ENCODE assay signal across 8 cellular contexts in genomic region chr16:19067349-19068236, GRCh38. TPM values are rescaled to one million over a fixed set of nuclear protein-coding genes. Genes with fewer than 3 reads are reported as not detected.
A peak's percentile ranks its signal among the peaks of the same experiment; 100 is the strongest.
DNase-seq lines count a peak whose midpoint lies in the region; ATAC-seq, FAIRE-seq and TF ChIP-seq lines count a peak whose summit lies in the region.

COQ7 (plus strand) TSS chr16:19067614; CDS start chr16:19067665, 51 bp downstream.

- POLR2A ChIA-PET in H1 (lab: Charles Lee; ENCODE audit: partially characterized antibody), result interaction anchor here (0.7 to 2.1 kb wide), 7 partner anchors 37 to 1998 kb away, joined by 3 to 9 read pairs (median 3); partner anchors contain the start of genes ARL6IP1, RPS15A and TMC7

- H2AK5ac ChIP-seq in H1 (ENCODE audit: low read depth, low read length), result no peak within 1 kb of the TSS

- H3K36me3 Mint-ChIP-seq in activated CD8-positive, alpha-beta memory T cell treated with anti-CD3 and anti-CD28 coated beads, Interleukin-2, amount 10 ng/mL, durations not matched to agents 7 days and 5 days, result peaks cover 2% of the 10 kb centered on the region
- H3K36me3 Mint-ChIP-seq in memory B cell, result peaks cover 3% of the 10 kb centered on the region

- peak within 1 kb of the TSS; percentile 98 for H3K27ac Mint-ChIP-seq in activated CD8-positive, alpha-beta memory T cell treated with anti-CD3 and anti-CD28 coated beads, Interleukin-2, amount 10 ng/mL, durations not matched to agents 7 days and 5 days
- peak within 1 kb of the TSS; percentile 96 for H3K27ac Mint-ChIP-seq in memory B cell

- H3K4ac ChIP-seq in H1 (replicated peaks; ENCODE audit: insufficient read length, low read depth, low read length), result no peak within 1 kb of the TSS

- H3K56ac ChIP-seq in H1 (replicated peaks; ENCODE audit: insufficient read length, low read depth, low read length), result peak within 1 kb of the TSS; percentile 36

- CTCF ChIA-PET in activated CD8-positive, alpha-beta memory T cell treated with anti-CD3 and anti-CD28 coated beads, Interleukin-2, amount 10 ng/mL, durations not matched to agents 7 days and 5 days (lab: Charles Lee), result interaction anchor here (0.8 to 2.0 kb wide), 7 partner anchors 8 to 488 kb away, joined by 3 to 8 read pairs (median 4); partner anchors contain the start of genes ARL6IP1 and VPS35L
- CTCF ChIA-PET in H1 (lab: Charles Lee; ENCODE audit: partially characterized antibody), result interaction anchor here (0.5 to 0.9 kb wide), 2 partner anchors 55 to 84 kb away, joined by 3 read pairs; partner anchors contain the start of gene TMC7

- no peak within 1 kb of the TSS for H4K91ac ChIP-seq in H1 (replicated peaks; ENCODE audit: insufficient read length, low read length)

- no peak within 1 kb of the TSS for H2BK15ac ChIP-seq in H1 (ENCODE audit: low read length)

- H3K4me3 ChIP-seq in NT2/D1 (ENCODE audit: insufficient read length, low read depth), result peak within 1 kb of the TSS; percentile 94
- H3K4me3 ChIP-seq in H1 (ENCODE audit: extremely low read depth in 1 of 4, insufficient read depth in 2 of 4, low read depth in 3 of 4, low read length in 4 of 4), result peak within 1 kb of the TSS; percentile 87 to 94 (median 90)

- no peak within 1 kb of the TSS for H2BK20ac ChIP-seq in H1 (ENCODE audit: low read length)

- H2BK5ac ChIP-seq in H1 (ENCODE audit: low read depth, low read length), result peak within 1 kb of the TSS; percentile 83

- H3K27me3 Mint-ChIP-seq in activated CD8-positive, alpha-beta memory T cell treated with anti-CD3 and anti-CD28 coated beads, Interleukin-2, amount 10 ng/mL, durations not matched to agents 7 days and 5 days, result no peaks in the 10 kb centered on the region
- no peaks in the 10 kb centered on the region for H3K27me3 Mint-ChIP-seq in memory B cell

- H3K4me2 ChIP-seq in H1 (ENCODE audit: insufficient read depth in 1 of 2, low read depth in 2 of 2, low read length in 2 of 2), result peak within 1 kb of the TSS; percentile 77 to 97

- H3K4me1 Mint-ChIP-seq in activated CD8-positive, alpha-beta memory T cell treated with anti-CD3 and anti-CD28 coated beads, Interleukin-2, amount 10 ng/mL, durations not matched to agents 7 days and 5 days, result peaks cover 10% of the 10 kb centered on the region
- peaks cover 5% of the 10 kb centered on the region for H3K4me1 Mint-ChIP-seq in memory B cell

- H3K79me1 ChIP-seq in H1 (ENCODE audit: low read depth, low read length), result no peaks in the 10 kb centered on the region

- FAIRE-seq in H1 (lab: Jason Lieb, UNC), result peak; percentile 69

- H4K8ac ChIP-seq in H1 (ENCODE audit: extremely low read depth, insufficient read depth, low read length), result peak within 1 kb of the TSS; percentile 100; the same call in 1 of the 2 replicates

- no peak for TF ChIP-seq CTCF in H1 (IDR thresholded peaks at IDR 0.05; ENCODE audit: control extremely low read depth in 1 of 3, insufficient read depth in 1 of 3, low read depth in 1 of 3, low read length in 3 of 3)

- H2BK12ac ChIP-seq in H1 (ENCODE audit: low read depth, low read length), result no peak within 1 kb of the TSS; the same call in 1 of the 2 replicates

- H3K9ac ChIP-seq in NT2/D1 (ENCODE audit: insufficient read length, low read depth), result peak within 1 kb of the TSS; percentile 87
- peak within 1 kb of the TSS; percentile 76 to 98 (median 96) for H3K9ac ChIP-seq in H1 (replicated peaks in 1 of 4; ENCODE audit: extremely low read depth in 1 of 4, low read depth in 3 of 4, low read length in 3 of 4)

- no peak within 1 kb of the TSS for H3K14ac ChIP-seq in H1 (ENCODE audit: insufficient read length)

- H3K23me2 ChIP-seq in H1 (ENCODE audit: low read depth, low read length), result peaks cover 5% of the 10 kb centered on the region; the same call in 1 of the 2 replicates

- H3K27ac ChIP-seq in H1 (ENCODE audit: low read depth, low read length), result peak within 1 kb of the TSS; percentile 99

- H3K18ac ChIP-seq in H1 (ENCODE audit: extremely low read depth, low read length), result peak within 1 kb of the TSS; percentile 83

- no peak for TF ChIP-seq EP300 in H1 (IDR thresholded peaks at IDR 0.05; ENCODE audit: borderline replicate concordance in 1 of 2, low read depth in 2 of 2, low read length in 2 of 2)

- no peaks in the 10 kb centered on the region for H4K20me1 ChIP-seq in H1 (replicated peaks in 1 of 2; ENCODE audit: control insufficient read depth in 1 of 2, insufficient read depth in 2 of 2, low read length in 2 of 2)

- peak; percentile 85 for ATAC-seq in GM21381 (IDR thresholded peaks at IDR 0.05; ENCODE audit: unreplicated experiment)
- ATAC-seq in activated CD8-positive, alpha-beta memory T cell treated with anti-CD3 and anti-CD28 coated beads, Interleukin-2, amount 10 ng/mL, durations not matched to agents 7 days and 5 days, result peak; percentile 93
- ATAC-seq in memory B cell (ENCODE audit: low read depth), result peak; percentile 80

- H3K4me1 ChIP-seq in NT2/D1 (ENCODE audit: insufficient read depth, insufficient read length) (no peaks in the 10 kb centered on the region), H1 (replicated peaks in 1 of 4; ENCODE audit: control insufficient read depth in 3 of 4, insufficient read depth in 4 of 4, low read length in 3 of 4) (no peaks in the 10 kb centered on the region)

- 1% methylated on average over 66 of the region's 68 CpGs; no CpG with 5 or more reads in 1 of the 2 experiments for WGBS in H1 (ENCODE audit: extremely low coverage in 1 of 2, insufficient coverage in 1 of 2, insufficient read length in 1 of 2, insufficient replicate concordance in 2 of 2, low coverage in 1 of 2, low lambda C conversion rate in 2 of 2, missing lambda C conversion rate in 1 of 2), 2 experiments

- H3K9me3 ChIP-seq in NT2/D1 (ENCODE audit: insufficient read depth, low read length), result no peaks in the 10 kb centered on the region
- H3K9me3 ChIP-seq in H1 (ENCODE audit: insufficient read depth in 2 of 2, low read depth in 1 of 2, low read length in 1 of 2), result no peaks in the 10 kb centered on the region

- TF ChIP-seq POLR2A in H1 (IDR thresholded peaks at IDR 0.05; ENCODE audit: control extremely low read depth in 1 of 2, low read depth in 2 of 2, low read length in 2 of 2), result peak; percentile 74 to 78

- no peak for TF ChIP-seq RAD21 in H1 (IDR thresholded peaks at IDR 0.05 in 1 of 2, conservative IDR thresholded peaks at IDR 0.05 in 1 of 2; ENCODE audit: low read depth in 2 of 2, low read length in 2 of 2)

- peak within 1 kb of the TSS; percentile 85 for H3K4me3 Mint-ChIP-seq in activated CD8-positive, alpha-beta memory T cell treated with anti-CD3 and anti-CD28 coated beads, Interleukin-2, amount 10 ng/mL, durations not matched to agents 7 days and 5 days
- H3K4me3 Mint-ChIP-seq in memory B cell, result peak within 1 kb of the TSS; percentile 93

- no peak within 1 kb of the TSS for H3K23ac ChIP-seq in H1 (ENCODE audit: insufficient read length)

- DNase-seq in COLO829 (ENCODE audit: low spot score) (peak; percentile 95), HUDEP-2 (lab: John Stamatoyannopoulos, UW; ENCODE audit: unreplicated experiment in 76 of 76) (peak; percentile 56 to 99 (median 95)), NT2/D1 (ENCODE audit: low read depth, low spot score) (peak; percentile 99), H1 (ENCODE audit: low read depth in 1 of 2, low spot score in 2 of 2) (peak; percentile 96 to 98), memory B cell (ENCODE audit: low spot score in 2 of 2) (peak; percentile 98)
- DNase-seq in activated CD8-positive, alpha-beta memory T cell treated with anti-CD3 and anti-CD28 coated beads, Interleukin-2, amount 10 ng/mL, durations not matched to agents 7 days and 5 days, result peak; percentile 99
- peak; percentile 94 for DNase-seq in stimulated activated CD8-positive, alpha-beta memory T cell treated with anti-CD3 and anti-CD28 coated beads, Interleukin-12 subunit alpha, Interleukin-12 subunit beta, amount 100 ng/mL, for 24 hours (ENCODE audit: extremely low read depth)

- H3K36me3 ChIP-seq in NT2/D1 (ENCODE audit: insufficient read depth, insufficient read length, low read length), result peaks cover 17% of the 10 kb centered on the region
- peaks cover 0 to 3% (median 0%) of the 10 kb centered on the region in 4 experiments; a peak in 1 of 8 replicates for H3K36me3 ChIP-seq in H1 (ENCODE audit: control insufficient read depth in 2 of 4, insufficient read depth in 4 of 4, low read length in 3 of 4)

- H3K27me3 ChIP-seq in NT2/D1 (ENCODE audit: insufficient read depth, insufficient read length) (no peaks in the 10 kb centered on the region), H1 (replicated peaks in 1 of 4; ENCODE audit: control insufficient read depth in 3 of 4, extremely low read depth in 1 of 4, insufficient read depth in 3 of 4, low read length in 3 of 4) (no peaks in the 10 kb centered on the region)

- peak within 1 kb of the TSS; percentile 37; the same call in 1 of the 2 replicates for H2AFZ ChIP-seq in H1 (ENCODE audit: low read length)

- peak within 1 kb of the TSS; percentile 91 for H4K5ac ChIP-seq in H1 (ENCODE audit: insufficient read length, low read depth, low read length)

- no peak within 1 kb of the TSS for H2BK120ac ChIP-seq in H1 (replicated peaks; ENCODE audit: low read depth, low read length)

- no peaks in the 10 kb centered on the region for H3K9me3 Mint-ChIP-seq in activated CD8-positive, alpha-beta memory T cell treated with anti-CD3 and anti-CD28 coated beads, Interleukin-2, amount 10 ng/mL, durations not matched to agents 7 days and 5 days (ENCODE audit: low read depth)
- H3K9me3 Mint-ChIP-seq in memory B cell, result no peaks in the 10 kb centered on the region

- peaks cover 0 to 6% of the 10 kb centered on the region in 2 experiments; a peak in 2 of 4 replicates for H3K79me2 ChIP-seq in H1 (ENCODE audit: control insufficient read depth in 1 of 2, insufficient read depth in 2 of 2, low read length in 2 of 2)

TF ChIP-seq in H1, 55 proteins besides CTCF, POLR2A, EP300 and RAD21 (continues in another document):
- TF ChIP-seq BACH1 (IDR thresholded peaks at IDR 0.05; ENCODE audit: low read length), result no peak
- TF ChIP-seq FOSL1 (IDR thresholded peaks at IDR 0.05; ENCODE audit: insufficient read depth, low read depth, low read length), result no peak
- no peak for TF ChIP-seq RNF2 (IDR thresholded peaks at IDR 0.05; ENCODE audit: borderline replicate concordance, low read depth, low read length, missing control alignments, poor library complexity, severe bottlenecking)
- TF ChIP-seq TAF7 (optimal IDR thresholded peaks at IDR 0.05; ENCODE audit: borderline replicate concordance, low read depth, low read length), result peak; percentile 56
- TF ChIP-seq JUND (IDR thresholded peaks at IDR 0.05; ENCODE audit: low read length), result peak; percentile 78

RNA-seq across cellular contexts. Expression of gene COQ7, which starts in this region (rescaled TPM):
- 10 to 100 TPM; 12.5 to 14.1 TPM for total RNA-seq in activated CD8-positive, alpha-beta memory T cell treated with anti-CD3 and anti-CD28 coated beads, Interleukin-2, amount 10 ng/mL, durations not matched to agents 7 days and 5 days
- 15.2 and 17.7 TPM in 2 replicates for total RNA-seq in H1 (2021; fragmentation: NEBNext Ultra II Directional; extraction: Animal tissue kit (Norgen Biotek cat#: 25700))
- polyA plus RNA-seq in H1 (2011; rRNA removed), result 7.1 and 10.4 TPM in 2 replicates
- 15.2 TPM for polyA plus RNA-seq in H1 (2011; cell fraction: cytosol; rRNA removed)
- polyA plus RNA-seq in H1 (2011; cell fraction: nucleus; rRNA removed), result 6.6 TPM
- 13.2 to 16.9 TPM (median 15.3 TPM) in 4 replicates for polyA plus RNA-seq in H1 (2012, experiment 1 of 2)
- 6.6 TPM for polyA plus RNA-seq in H1 (2012, experiment 2 of 2)
- polyA plus RNA-seq in H1 (2013, experiment 1 of 2), result 7.7 TPM
- 9.0 TPM for polyA plus RNA-seq in H1 (2013, experiment 2 of 2)
- 9.8 and 14.4 TPM in 2 replicates for polyA minus RNA-seq in H1 (2011; rRNA and poly(A)+ RNA removed)
- 13.9 TPM for polyA minus RNA-seq in H1 (2011; cell fraction: cytosol; rRNA and poly(A)+ RNA removed)
- polyA minus RNA-seq in H1 (2011; cell fraction: nucleus; rRNA and poly(A)+ RNA removed), result 11.6 TPM

Comparison
In these comparisons a context has a peak if more than half of its experiments do, and no peak if none do; other contexts are left out.
1. Peak in every context shown above with its lines: DNase-seq, ATAC-seq, H3K4me3 ChIP-seq and H3K27ac ChIP-seq.